8 cellular contexts compared by ENCODE assay signal in the genomic region with DNA sequence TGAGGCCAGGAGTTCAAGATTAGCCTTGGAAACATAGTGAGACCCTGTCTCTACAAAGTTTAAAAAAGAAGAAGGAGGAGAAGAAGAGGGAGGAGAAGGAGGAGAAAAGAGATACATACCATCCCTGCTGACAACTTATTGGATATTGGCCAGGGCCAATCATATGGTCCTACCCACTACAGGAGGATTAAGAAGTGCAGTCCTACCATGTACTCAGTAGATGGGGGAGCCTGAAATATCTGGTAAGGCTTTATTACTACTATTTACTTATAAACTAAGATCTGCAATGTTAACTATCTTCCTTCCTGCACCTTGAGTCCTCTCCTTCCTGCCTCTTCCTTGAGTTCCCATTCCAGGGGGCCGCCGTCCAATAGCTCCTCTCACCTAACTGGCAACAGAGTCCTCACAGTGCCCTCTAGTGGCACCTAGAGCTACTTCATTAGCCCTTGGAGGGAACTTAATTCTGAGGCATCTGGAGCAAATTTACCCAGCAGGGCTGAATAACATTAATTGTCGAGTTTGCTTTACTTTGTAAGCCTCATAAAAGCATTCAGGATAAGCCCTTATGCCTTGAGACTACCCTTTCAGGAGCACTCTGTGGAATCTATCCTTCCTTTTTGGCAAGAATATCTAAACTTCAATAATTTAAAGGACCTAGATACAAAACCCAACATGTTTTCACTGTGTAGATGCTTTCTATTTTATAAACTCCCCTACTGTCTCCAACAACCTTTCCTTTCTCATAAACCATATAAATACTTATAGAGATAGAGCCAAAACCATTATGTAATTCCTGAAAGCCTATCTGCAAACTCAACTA.
DNase-seq lines count a peak whose midpoint lies in the region; ATAC-seq and TF ChIP-seq lines count a peak whose summit lies in the region.

No MANE protein-coding gene starts in this region.

- DNase-seq in DMS114 treated with DMSO at 0.1 percent for 48 hours (lab: John Stamatoyannopoulos, UW; ENCODE audit: unreplicated experiment) (peak; percentile 45), HFF-Myc (ENCODE audit: extremely low read depth, low read depth) (peak; percentile 72), NCI-H524 (lab: John Stamatoyannopoulos, UW) (peak; percentile 61 to 82), memory B cell (ENCODE audit: low spot score in 2 of 2) (peak; percentile 54 to 56)
- DNase-seq in activated CD4-positive, alpha-beta T cell treated with anti-CD3 and anti-CD28 coated beads, Interleukin-2, amount 50 U/mL, for 1 hour: peak; percentile 52
- peak; percentile 5 for DNase-seq in effector CD8-positive, alpha-beta T cell (lab: John Stamatoyannopoulos, UW)
- DNase-seq in stimulated activated CD8-positive, alpha-beta memory T cell treated with anti-CD3 and anti-CD28 coated beads, Interleukin-4, amount 100 ng/mL, for 48 hours: peak; percentile 73

- no peaks in the 10 kb centered on the region for H3K9me3 Mint-ChIP-seq in memory B cell

- TF ChIP-seq CTCF in HFF-Myc (IDR thresholded peaks at IDR 0.05; ENCODE audit: low read depth, low read length, missing control alignments): peak; percentile 82

- ATAC-seq in memory B cell (ENCODE audit: low read depth) (peak; percentile 47), HG03139 (IDR thresholded peaks at IDR 0.05; ENCODE audit: unreplicated experiment) (no peak)

- H3K36me3 Mint-ChIP-seq in memory B cell: no peaks in the 10 kb centered on the region

- no peak overlapping the region for H3K4me3 Mint-ChIP-seq in memory B cell

- peaks cover 20% of the 10 kb centered on the region for H3K4me1 Mint-ChIP-seq in memory B cell

- no peaks in the 10 kb centered on the region for H3K27me3 Mint-ChIP-seq in memory B cell

- no peak overlapping the region for H3K4me3 ChIP-seq in HFF-Myc (replicated peaks; ENCODE audit: low read depth, low read length)

- no peak overlapping the region for H3K27ac Mint-ChIP-seq in memory B cell

Comparison
In these comparisons a context has a peak if more than half of its experiments do, and no peak if none do; other contexts are left out.
1. DNase-seq: peak in every context shown above with its lines; median percentile 73 in stimulated activated CD8-positive, alpha-beta memory T cell treated with anti-CD3 and anti-CD28 coated beads, Interleukin-4, amount 100 ng/mL, for 48 hours; 72 in HFF-Myc; 72 in NCI-H524; 55 in memory B cell; 52 in activated CD4-positive, alpha-beta T cell treated with anti-CD3 and anti-CD28 coated beads, Interleukin-2, amount 50 U/mL, for 1 hour; 45 in DMS114 treated with DMSO at 0.1 percent for 48 hours; 5 in effector CD8-positive, alpha-beta T cell.